Comparison of ENCODE assay signal across 18 cellular contexts in the genomic region with DNA sequence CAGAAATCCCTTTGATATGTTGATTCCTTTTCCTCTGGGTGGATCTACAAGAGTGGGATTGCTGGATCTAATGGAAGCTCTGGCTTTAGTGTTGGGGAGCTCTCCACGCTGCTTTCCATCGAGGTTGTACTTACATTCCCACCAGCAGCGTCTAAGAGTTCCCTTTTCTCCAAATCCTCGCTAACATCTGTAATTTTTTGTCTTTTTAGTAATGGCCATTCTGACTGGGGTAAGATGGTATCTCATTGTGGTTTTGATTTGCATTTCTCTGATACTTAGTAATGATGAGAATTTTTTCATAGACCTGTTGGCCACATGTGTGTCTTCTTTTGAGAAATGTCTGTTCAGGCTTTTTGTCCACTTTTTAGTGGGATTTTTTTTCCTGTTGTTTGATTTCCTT.
DNase-seq lines count a peak whose midpoint lies in the region; ATAC-seq and TF ChIP-seq lines count a peak whose summit lies in the region.
"Had no signal": no experiment of that assay in that cellular context is flagged by ENCODE, and none has a peak within 500 bp of the region (broad histone marks: within the 10 kb centered on the region; RNA-seq: fewer than 3 reads in every experiment).

No MANE protein-coding gene starts in this region.

- H3K36me3 ChIP-seq in BJ (ENCODE audit: control insufficient read depth, insufficient read depth, low read length) (no peaks in the 10 kb centered on the region), neuron (ENCODE audit: insufficient read depth, low read length) (no peaks in the 10 kb centered on the region)
- H3K36me3 ChIP-seq: BLaER1 treated with 17β-estradiol and CSF1 and Interleukin-3, amounts not matched to agents 10 nM and 100 nM; MG63; Peyer's patch had no signal

- H3K9me3 Mint-ChIP-seq in brain = peaks cover 0 to 15% (median 6%) of the 10 kb centered on the region in 5 experiments
- no peaks in the 10 kb centered on the region for H3K9me3 Mint-ChIP-seq in T-helper 2 cell treated with Interferon-gamma antibody and Interleukin-4, amounts not matched to agents 5 μg/mL and 100 μg/mL, for 36 hours
- H3K9me3 Mint-ChIP-seq: CD8-positive, alpha-beta memory T cell had no signal

- peak overlapping the region; percentile 40 for H2AFZ ChIP-seq in neuron (ENCODE audit: low read depth, low read length)

- DNase-seq in BJ (ENCODE audit: low read depth) (peak; percentile 26), LHCN-M2 (ENCODE audit: low read depth) (peak; percentile 23), NCI-H748 treated with DMSO at 0.1 percent for 48 hours (lab: John Stamatoyannopoulos, UW) (no peak)
- no peak for DNase-seq in T-helper 2 cell treated with Interferon-gamma antibody and Interleukin-4, amounts not matched to agents 5 μg/mL and 100 μg/mL, for 36 hours (ENCODE audit: low spot score)
- DNase-seq: CD8-positive, alpha-beta memory T cell; DMS53; H9; MG63; NCI-H1048; NCI-H1436; NCI-H1930; NK-92 treated with Interleukin-12 subunit alpha and Interleukin-12 subunit beta, amount 100 ng/mL, for 24 hours had no signal

- peak overlapping the region in 1 of 5 experiments; percentile 15 for H3K4me3 Mint-ChIP-seq in brain
- no peak overlapping the region for H3K4me3 Mint-ChIP-seq in T-helper 2 cell treated with Interferon-gamma antibody and Interleukin-4, amounts not matched to agents 5 μg/mL and 100 μg/mL, for 36 hours
- H3K4me3 Mint-ChIP-seq: CD8-positive, alpha-beta memory T cell; H9 had no signal

- peak overlapping the region in 4 of 5 experiments; percentile 6 to 96 (median 86) for H3K27ac Mint-ChIP-seq in brain
- H3K27ac Mint-ChIP-seq in T-helper 2 cell treated with Interferon-gamma antibody and Interleukin-4, amounts not matched to agents 5 μg/mL and 100 μg/mL, for 36 hours = no peak overlapping the region

- POLR2A ChIA-PET in BJ (lab: Charles Lee) = no interaction called here

- H3K4me1 Mint-ChIP-seq in brain = peaks cover 84% of the 10 kb centered on the region
- H3K4me1 Mint-ChIP-seq in T-helper 2 cell treated with Interferon-gamma antibody and Interleukin-4, amounts not matched to agents 5 μg/mL and 100 μg/mL, for 36 hours (ENCODE audit: low read depth) = no peaks in the 10 kb centered on the region

- H3K4me1 ChIP-seq in neuron (ENCODE audit: insufficient read depth, low read length) = peaks cover 26% of the 10 kb centered on the region
- H3K4me1 ChIP-seq: A549, Peyer's patch had no signal

- CTCF ChIA-PET in BJ (lab: Yijun Ruan, JAX) = interaction anchor here (1.1 kb wide), 1 partner anchor 66 kb away, joined by 3 read pairs; no protein-coding TSS in a partner anchor

- ATAC-seq in GM18858 (IDR thresholded peaks at IDR 0.05; ENCODE audit: unreplicated experiment) = no peak

- no peaks in the 10 kb centered on the region for H3K36me3 Mint-ChIP-seq in brain
- H3K36me3 Mint-ChIP-seq in T-helper 2 cell treated with Interferon-gamma antibody and Interleukin-4, amounts not matched to agents 5 μg/mL and 100 μg/mL, for 36 hours (ENCODE audit: low read depth) = no peaks in the 10 kb centered on the region
- H3K36me3 Mint-ChIP-seq: CD8-positive, alpha-beta memory T cell had no signal

- no peaks in the 10 kb centered on the region; the same call in 1 of the 2 replicates for H3K27me3 ChIP-seq in BJ (ENCODE audit: control insufficient read depth, insufficient read depth, low read length)
- H3K27me3 ChIP-seq in neuron (ENCODE audit: insufficient read depth, low read length) = no peaks in the 10 kb centered on the region
- H3K27me3 ChIP-seq: BLaER1 treated with 17β-estradiol and CSF1 and Interleukin-3, amounts not matched to agents 10 nM and 100 nM; MG63; Peyer's patch had no signal

- H3K4me3 ChIP-seq in BJ (ENCODE audit: low read depth, low read length) = no peak overlapping the region
- no peak overlapping the region for H3K4me3 ChIP-seq in neuron (ENCODE audit: low read length)
- H3K4me3 ChIP-seq: A549; BLaER1 treated with 17β-estradiol and CSF1 and Interleukin-3, amounts not matched to agents 10 nM and 100 nM; MG63; Peyer's patch had no signal

- no peaks in the 10 kb centered on the region for H3K9me3 ChIP-seq in neuron (ENCODE audit: low read length)
- H3K9me3 ChIP-seq: A549; BLaER1 treated with 17β-estradiol and CSF1 and Interleukin-3, amounts not matched to agents 10 nM and 100 nM; MG63; Peyer's patch had no signal

- TF ChIP-seq CTCF in BJ (IDR thresholded peaks at IDR 0.05; ENCODE audit: insufficient read depth, low read depth, low read length) (no peak), brain (conservative IDR thresholded peaks at IDR 0.05) (no peak)

- H3K27me3 Mint-ChIP-seq in brain = peaks cover 12% of the 10 kb centered on the region
- no peaks in the 10 kb centered on the region for H3K27me3 Mint-ChIP-seq in T-helper 2 cell treated with Interferon-gamma antibody and Interleukin-4, amounts not matched to agents 5 μg/mL and 100 μg/mL, for 36 hours (ENCODE audit: low read depth)

Comparison
In these comparisons a context has a peak if more than half of its experiments do, and no peak if none do; other contexts are left out.
1. DNase-seq: peak in BJ (single experiment) and LHCN-M2 (single experiment); none in T-helper 2 cell treated with Interferon-gamma antibody and Interleukin-4, amounts not matched to agents 5 μg/mL and 100 μg/mL, for 36 hours (single experiment) and NCI-H748 treated with DMSO at 0.1 percent for 48 hours (single experiment).